In genomic region chr16:69057400-69058378, GRCh38 we compare ENCODE assay signal across 8 cellular contexts. TPM values are rescaled to one million over a fixed set of nuclear protein-coding genes. Genes with fewer than 3 reads are reported as not detected.
A peak's percentile ranks its signal among the peaks of the same experiment; 100 is the strongest.
DNase-seq lines count a peak whose midpoint lies in the region; ATAC-seq and TF ChIP-seq lines count a peak whose summit lies in the region.

No MANE protein-coding gene starts in this region.

- peak; percentile 79 for DNase-seq in AG10803 (ENCODE audit: low read depth)
- no peak for DNase-seq in H9
- peak; percentile 95 for DNase-seq in iris pigment epithelial cell (ENCODE audit: low read depth)
- no peak for DNase-seq in WTC11 (ENCODE audit: low spot score)
- DNase-seq in CD14-positive monocyte (ENCODE audit: low spot score) = no peak
- DNase-seq in SIG-M5 treated with dmso at 0.1 percent for 504 hours (lab: John Stamatoyannopoulos, UW; ENCODE audit: unreplicated experiment) = no peak

- no peak overlapping the region for H2BK12ac ChIP-seq in H9 (ENCODE audit: insufficient read length, low read depth, low read length)

- no peak overlapping the region for H3K23ac ChIP-seq in H9 (ENCODE audit: insufficient read length, low read depth, low read length)

- no peaks in the 10 kb centered on the region for H3K79me1 ChIP-seq in H9 (ENCODE audit: insufficient read depth, low read depth, low read length, poor library complexity, severe bottlenecking)

- no peak overlapping the region for H4K91ac ChIP-seq in H9 (ENCODE audit: insufficient read length, low read depth, low read length)

- no peak overlapping the region for H2BK120ac ChIP-seq in H9 (ENCODE audit: low read depth, low read length, poor library complexity, severe bottlenecking)

- H4K8ac ChIP-seq in H9 (replicated peaks; ENCODE audit: insufficient read length, low read depth, low read length) = no peak overlapping the region

- H2AK5ac ChIP-seq in H9 (ENCODE audit: insufficient read length, low read length) = no peak overlapping the region

- no peak overlapping the region for H3K56ac ChIP-seq in H9 (ENCODE audit: insufficient read length, low read depth, low read length)

- no peak overlapping the region for H3K9ac ChIP-seq in H9 (ENCODE audit: extremely low read depth, insufficient read length, low read length)

- no peak overlapping the region for H4K5ac ChIP-seq in H9 (ENCODE audit: insufficient read length, low read depth, low read length)

- H3K36me3 Mint-ChIP-seq in H9 (ENCODE audit: insufficient read depth in 1 of 3, low read depth in 3 of 3) (no peaks in the 10 kb centered on the region), WTC11 (no peaks in the 10 kb centered on the region), CD14-positive monocyte (peaks cover 15 to 21% of the 10 kb centered on the region in 2 donors)

- H3K18ac ChIP-seq in H9 (ENCODE audit: insufficient read length, low read depth, low read length) = no peak overlapping the region

- no peak overlapping the region for H3K4me3 Mint-ChIP-seq in H9
- no peak overlapping the region for H3K4me3 Mint-ChIP-seq in WTC11
- no peak overlapping the region for H3K4me3 Mint-ChIP-seq in CD14-positive monocyte

- intact Hi-C loops in CD14-positive monocyte (cut with micrococcal nuclease) = no loop called here

- H3K27ac ChIP-seq in H9 (ENCODE audit: insufficient read length, low read depth, low read length) = no peak overlapping the region

- no peaks in the 10 kb centered on the region for H4K20me1 ChIP-seq in H9 (ENCODE audit: control insufficient read depth, insufficient read depth, insufficient read length)

- H2BK15ac ChIP-seq in H9 (ENCODE audit: low read depth, low read length) = no peak overlapping the region

- TF ChIP-seq CTCF in AG10803 (conservative IDR thresholded peaks at IDR 0.05; ENCODE audit: low read length) = no peak
- TF ChIP-seq CTCF in H9 (conservative IDR thresholded peaks at IDR 0.05) = no peak
- no peak for TF ChIP-seq CTCF in WTC11 (IDR thresholded peaks at IDR 0.05)
- no peak for TF ChIP-seq CTCF in CD14-positive monocyte (IDR thresholded peaks at IDR 0.05)

- no peak overlapping the region for H3K14ac ChIP-seq in H9 (ENCODE audit: insufficient read depth, low read length)

- no peaks in the 10 kb centered on the region for H3K23me2 ChIP-seq in H9 (ENCODE audit: insufficient read length, low read depth, low read length, poor library complexity, severe bottlenecking)

- H2AFZ ChIP-seq in H9 (ENCODE audit: low read length) = no peak overlapping the region

- H2BK5ac ChIP-seq in H9 (ENCODE audit: insufficient read length, low read length) = no peak overlapping the region

- no peak overlapping the region for H2BK20ac ChIP-seq in H9 (ENCODE audit: low read depth, low read length, poor library complexity, severe bottlenecking)

- H3K4me1 Mint-ChIP-seq in H9 = peaks cover 5 to 8% of the 10 kb centered on the region in 2 experiments; a peak in 2 of 4 replicates
- H3K4me1 Mint-ChIP-seq in WTC11 = peaks cover 24% of the 10 kb centered on the region
- H3K4me1 Mint-ChIP-seq in CD14-positive monocyte = peaks cover 14% of the 10 kb centered on the region

- H3K9me3 Mint-ChIP-seq in H9 (no peaks in the 10 kb centered on the region), WTC11 (no peaks in the 10 kb centered on the region), CD14-positive monocyte (no peaks in the 10 kb centered on the region)

- H3K4ac ChIP-seq in H9 (ENCODE audit: low read depth, low read length) = no peak overlapping the region

- peak overlapping the region in 2 of 3 experiments; percentile 67 to 70; a peak in 4 of 7 replicates for H3K27ac Mint-ChIP-seq in H9
- H3K27ac Mint-ChIP-seq in WTC11 = no peak overlapping the region; the same call in 1 of the 2 replicates
- peak overlapping the region in 3 of 7 donors; percentile 17 to 62 (median 31) for H3K27ac Mint-ChIP-seq in CD14-positive monocyte

- no peaks in the 10 kb centered on the region for H3K9me3 ChIP-seq in H9 (ENCODE audit: control insufficient read depth, low read depth, low read length)

- no peaks in the 10 kb centered on the region for H3K27me3 ChIP-seq in H9 (ENCODE audit: insufficient read depth, low read length)

- H3K4me3 ChIP-seq in AG10803 (ENCODE audit: low read length) = no peak overlapping the region

- no peak overlapping the region for H3T11ph ChIP-seq in H9 (ENCODE audit: low read length)

- no CpG with 5 or more reads among the region's 11 CpGs for WGBS in H9 (ENCODE audit: extremely low coverage, insufficient read length, low lambda C conversion rate)

- ATAC-seq in SK-N-SH treated with all-trans-retinoic acid at 6 μM for 48 hours = peak; percentile 91
- no peak; the same call in 1 of the 2 replicates for ATAC-seq in WTC11
- ATAC-seq in GM21360 (IDR thresholded peaks at IDR 0.05; ENCODE audit: unreplicated experiment) = no peak

- no peaks in the 10 kb centered on the region; the same call in 1 of the 2 replicates for H3K4me1 ChIP-seq in H9 (ENCODE audit: insufficient read depth, low read length)

- H3K4me2 ChIP-seq in H9 (ENCODE audit: insufficient read depth, insufficient read length, low read length) = no peak overlapping the region

- no peaks in the 10 kb centered on the region; the same call in 1 of the 2 replicates for H3K27me3 Mint-ChIP-seq in H9 (ENCODE audit: low read depth)
- no peaks in the 10 kb centered on the region for H3K27me3 Mint-ChIP-seq in WTC11 (ENCODE audit: low read depth)
- peaks cover 0 to 1% (median 0%) of the 10 kb centered on the region in 3 donors for H3K27me3 Mint-ChIP-seq in CD14-positive monocyte (ENCODE audit: low read depth in 3 of 3)

- POLR2A ChIA-PET in WTC11 (lab: Charles Lee) = interaction anchor here (0.6 kb wide), 1 partner anchor 21 kb away, joined by 6 read pairs; no protein-coding TSS in a partner anchor

- CTCF ChIA-PET in WTC11 (lab: Charles Lee) = interaction anchor here (1.2 to 1.5 kb wide), 3 partner anchors 10 to 55 kb away, joined by 3 to 4 read pairs (median 3); no protein-coding TSS in a partner anchor

- H3K79me2 ChIP-seq in H9 (ENCODE audit: insufficient read depth, low read length) = no peaks in the 10 kb centered on the region

TF ChIP-seq in SK-N-SH treated with all-trans-retinoic acid at 6 μM for 48 hours, 23 proteins besides CTCF, POLR2A, EP300 and RAD21:
- TF ChIP-seq ISL1 (CRISPR knock-in tag; IDR thresholded peaks at IDR 0.05) = peak; percentile 57; the same call in 1 of the 2 replicates
- no peak for TF ChIP-seq RARB (CRISPR knock-in tag; IDR thresholded peaks at IDR 0.05)

TF ChIP-seq in WTC11, 78 proteins besides CTCF, POLR2A, EP300 and RAD21 (continues in another document):
- no peak for TF ChIP-seq NR2C2 (CRISPR knock-in tag; IDR thresholded peaks at IDR 0.05)
- TF ChIP-seq ARID4B (CRISPR knock-in tag; IDR thresholded peaks at IDR 0.05; ENCODE audit: borderline replicate concordance) = no peak
- no peak for TF ChIP-seq ERG (CRISPR knock-in tag; IDR thresholded peaks at IDR 0.05)
- no peak for TF ChIP-seq ELF4 (CRISPR knock-in tag; IDR thresholded peaks at IDR 0.05; ENCODE audit: low read depth)
- TF ChIP-seq USF2 (CRISPR knock-in tag; IDR thresholded peaks at IDR 0.05) = no peak
- TF ChIP-seq ETV6 (CRISPR knock-in tag; IDR thresholded peaks at IDR 0.05) = no peak
- TF ChIP-seq ZNF138 (CRISPR knock-in tag; conservative IDR thresholded peaks at IDR 0.05) = no peak

RNA-seq across cellular contexts. Expression of gene HAS3, which starts 47.8 kb away (rescaled TPM):
- total RNA-seq in H9 (2021) (98.4 and 100 TPM in 2 replicates), WTC11 (2021) (54.4 to 66.9 TPM (median 56.0 TPM) in 3 replicates)
- not detected for polyA plus RNA-seq in CD14-positive monocyte

Comparison
In these comparisons a context has a peak if more than half of its experiments do, and no peak if none do; other contexts are left out.
1. DNase-seq: peak in AG10803 (single experiment) and iris pigment epithelial cell (single experiment); none in H9 (single experiment), WTC11 (single experiment), CD14-positive monocyte (single experiment) and SIG-M5 treated with dmso at 0.1 percent for 504 hours (single experiment).